Comparison of ENCODE assay signal across 27 cellular contexts in the genomic region with DNA sequence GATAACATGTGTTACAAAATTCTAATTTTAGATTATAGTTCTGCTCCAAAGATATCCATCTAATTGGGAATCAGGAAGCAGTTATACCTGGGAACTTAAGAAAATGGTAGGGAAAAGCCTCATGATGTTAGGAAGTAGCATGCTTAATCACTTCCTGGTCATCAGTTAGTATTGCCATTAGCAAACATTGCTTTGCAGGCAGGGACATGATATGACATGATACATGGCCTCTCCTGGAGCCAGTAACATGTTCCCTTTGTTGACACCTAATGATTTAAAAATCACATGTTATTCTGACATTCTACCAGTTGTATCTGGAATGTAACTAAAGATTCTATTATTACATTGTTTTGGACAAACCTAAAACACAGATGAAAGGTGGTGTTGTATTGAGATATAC.
DNase-seq lines count a peak whose midpoint lies in the region; ATAC-seq, FAIRE-seq and TF ChIP-seq lines count a peak whose summit lies in the region.
"Had no signal": no experiment of that assay in that cellular context is flagged by ENCODE, and none has a peak within 500 bp of the region (broad histone marks: within the 10 kb centered on the region; RNA-seq: fewer than 3 reads in every experiment).

No MANE protein-coding gene starts in this region.

- H3K36me3 Mint-ChIP-seq in immature natural killer cell, result no peaks in the 10 kb centered on the region
- H3K36me3 Mint-ChIP-seq: CD14-positive monocyte; CD8-positive, alpha-beta memory T cell had no signal

- no peak overlapping the region for H3K9ac ChIP-seq in keratinocyte (ENCODE audit: control insufficient read depth, extremely low read depth, insufficient read depth, low read length)
- H3K9ac ChIP-seq: BLaER1 treated with 17β-estradiol and CSF1 and Interleukin-3, amounts not matched to agents 10 nM and 100 nM; GM23248 had no signal

- H3K27ac ChIP-seq in RWPE2 (ENCODE audit: poor library complexity, severe bottlenecking) (peak overlapping the region; percentile 35), epithelial cell of prostate (peak overlapping the region; percentile 94), keratinocyte (ENCODE audit: control insufficient read depth, insufficient read depth, low read length) (peak overlapping the region; percentile 11)
- H3K27ac ChIP-seq: A549; BLaER1 treated with 17β-estradiol and CSF1 and Interleukin-3, amounts not matched to agents 10 nM and 100 nM; GM23248 had no signal

- dilution Hi-C loops in keratinocyte (cut with MboI; ENCODE audit: extremely low pct_ligation_motif_present, low sequenced_read_pairs), result no loop called here

- H3K9me3 Mint-ChIP-seq in immature natural killer cell, result peaks cover 5 to 32% (median 12%) of the 10 kb centered on the region in 6 donors

- no peak overlapping the region for H3K27ac Mint-ChIP-seq in immature natural killer cell
- H3K27ac Mint-ChIP-seq: CD14-positive monocyte; CD4-positive, alpha-beta T cell; CD8-positive, alpha-beta memory T cell had no signal

- no peak for TF ChIP-seq CTCF in RWPE2 (IDR thresholded peaks at IDR 0.05; ENCODE audit: poor library complexity, severe bottlenecking)
- TF ChIP-seq CTCF in keratinocyte (optimal IDR thresholded peaks at IDR 0.05 in 1 of 3, IDR thresholded peaks at IDR 0.05 in 1 of 3, conservative IDR thresholded peaks at IDR 0.05 in 1 of 3; ENCODE audit: extremely low read depth in 1 of 3, insufficient read depth in 2 of 3, low read length in 3 of 3), result no peak

- no peak for ATAC-seq in RWPE2 (ENCODE audit: low read depth)
- ATAC-seq in SK-N-SH treated with all-trans-retinoic acid at 6 μM for 48 hours, result no peak
- ATAC-seq: A549, GM12878 had no signal

- H2AFZ ChIP-seq in keratinocyte (ENCODE audit: control insufficient read depth, low read length), result no peak overlapping the region
- H2AFZ ChIP-seq: GM23248 had no signal

- H3K4me3 ChIP-seq in RWPE2 (ENCODE audit: severe bottlenecking), result no peak overlapping the region
- no peak overlapping the region for H3K4me3 ChIP-seq in keratinocyte (ENCODE audit: control insufficient read depth in 2 of 3, extremely low read depth in 1 of 3, insufficient read depth in 2 of 3, low read depth in 1 of 3, low read length in 3 of 3)
- H3K4me3 ChIP-seq: A549; BLaER1 treated with 17β-estradiol and CSF1 and Interleukin-3, amounts not matched to agents 10 nM and 100 nM; GM12878; GM23248 had no signal

- H3K27me3 ChIP-seq in RWPE2 (ENCODE audit: insufficient read depth, poor library complexity, severe bottlenecking), result no peaks in the 10 kb centered on the region
- H3K27me3 ChIP-seq in keratinocyte (ENCODE audit: control insufficient read depth, extremely low read depth, insufficient read depth, low read length), result no peaks in the 10 kb centered on the region
- H3K27me3 ChIP-seq: BE2C; BLaER1 treated with 17β-estradiol and CSF1 and Interleukin-3, amounts not matched to agents 10 nM and 100 nM had no signal

- H3K4me1 ChIP-seq in RWPE2 (ENCODE audit: insufficient read depth, poor library complexity, severe bottlenecking), result peaks cover 15% of the 10 kb centered on the region
- H3K4me1 ChIP-seq in keratinocyte (ENCODE audit: control insufficient read depth, extremely low read depth, insufficient read depth, low read length), result peaks cover 9% of the 10 kb centered on the region
- H3K4me1 ChIP-seq: A549; BE2C; BLaER1 treated with 17β-estradiol and CSF1 and Interleukin-3, amounts not matched to agents 10 nM and 100 nM had no signal

- H3K4me3 Mint-ChIP-seq in immature natural killer cell, result no peak overlapping the region
- H3K4me3 Mint-ChIP-seq: CD14-positive monocyte; CD4-positive, alpha-beta T cell; CD8-positive, alpha-beta memory T cell had no signal

- no peaks in the 10 kb centered on the region for H4K20me1 ChIP-seq in keratinocyte (ENCODE audit: control insufficient read depth, extremely low read depth, insufficient read depth, low read length)
- H4K20me1 ChIP-seq: BLaER1 treated with 17β-estradiol and CSF1 and Interleukin-3, amounts not matched to agents 10 nM and 100 nM had no signal

- no peaks in the 10 kb centered on the region for H3K9me1 ChIP-seq in keratinocyte (ENCODE audit: control insufficient read depth, extremely low read depth, insufficient read depth, low read length)

- no peak overlapping the region for H3K4me2 ChIP-seq in keratinocyte (ENCODE audit: control insufficient read depth, extremely low read depth, insufficient read depth, low read depth, low read length)
- H3K4me2 ChIP-seq: A549; BLaER1 treated with 17β-estradiol and CSF1 and Interleukin-3, amounts not matched to agents 10 nM and 100 nM had no signal

- H3K9me3 ChIP-seq in RWPE2 (ENCODE audit: severe bottlenecking) (no peaks in the 10 kb centered on the region), keratinocyte (ENCODE audit: control insufficient read depth, low read depth, low read length) (no peaks in the 10 kb centered on the region)
- H3K9me3 ChIP-seq: A549, BE2C had no signal

- H3K79me2 ChIP-seq in keratinocyte (ENCODE audit: control insufficient read depth, insufficient read depth, low read length), result no peaks in the 10 kb centered on the region

- FAIRE-seq in keratinocyte (lab: Jason Lieb, UNC), result no peak
- FAIRE-seq: A549, D721Med, GM12878, GM19239, H1 had no signal

- H3K27me3 Mint-ChIP-seq in immature natural killer cell (ENCODE audit: low read depth in 3 of 3), result no peaks in the 10 kb centered on the region
- H3K27me3 Mint-ChIP-seq: CD4-positive, alpha-beta T cell; CD8-positive, alpha-beta memory T cell had no signal

- H3K36me3 ChIP-seq in RWPE2 (ENCODE audit: low read depth) (no peaks in the 10 kb centered on the region), keratinocyte (ENCODE audit: control insufficient read depth in 2 of 2, extremely low read depth in 1 of 2, insufficient read depth in 2 of 2, low read length in 2 of 2) (no peaks in the 10 kb centered on the region)
- H3K36me3 ChIP-seq: BE2C; BLaER1 treated with 17β-estradiol and CSF1 and Interleukin-3, amounts not matched to agents 10 nM and 100 nM had no signal

- peak; percentile 3 for DNase-seq in HT1080 (ENCODE audit: low read depth)
- no peak for DNase-seq in RWPE2 (ENCODE audit: low spot score)
- DNase-seq in epithelial cell of prostate (ENCODE audit: low read depth, low spot score), result peak; percentile 33
- DNase-seq in keratinocyte (ENCODE audit: low read depth, low spot score), result peak; percentile 30
- DNase-seq in hypothalamus (lab: John Stamatoyannopoulos, UW), result no peak
- no peak for DNase-seq in immature natural killer cell
- DNase-seq: 8988T; ACHN; AML-193; BE2C; CD4-positive, alpha-beta T cell; CD8-positive, alpha-beta memory T cell; DMS 273 treated with DMSO at 0.1 percent for 48 hours; DMS79; EL; GDM1; GM23248; H7; HCEC 1CT had no signal

- H3K4me1 Mint-ChIP-seq in immature natural killer cell, result no peaks in the 10 kb centered on the region
- H3K4me1 Mint-ChIP-seq: CD14-positive monocyte; CD8-positive, alpha-beta memory T cell had no signal

TF ChIP-seq in SK-N-SH treated with all-trans-retinoic acid at 6 μM for 48 hours, 23 proteins besides CTCF, POLR2A, EP300 and RAD21:
- TF ChIP-seq, protein P1, sequence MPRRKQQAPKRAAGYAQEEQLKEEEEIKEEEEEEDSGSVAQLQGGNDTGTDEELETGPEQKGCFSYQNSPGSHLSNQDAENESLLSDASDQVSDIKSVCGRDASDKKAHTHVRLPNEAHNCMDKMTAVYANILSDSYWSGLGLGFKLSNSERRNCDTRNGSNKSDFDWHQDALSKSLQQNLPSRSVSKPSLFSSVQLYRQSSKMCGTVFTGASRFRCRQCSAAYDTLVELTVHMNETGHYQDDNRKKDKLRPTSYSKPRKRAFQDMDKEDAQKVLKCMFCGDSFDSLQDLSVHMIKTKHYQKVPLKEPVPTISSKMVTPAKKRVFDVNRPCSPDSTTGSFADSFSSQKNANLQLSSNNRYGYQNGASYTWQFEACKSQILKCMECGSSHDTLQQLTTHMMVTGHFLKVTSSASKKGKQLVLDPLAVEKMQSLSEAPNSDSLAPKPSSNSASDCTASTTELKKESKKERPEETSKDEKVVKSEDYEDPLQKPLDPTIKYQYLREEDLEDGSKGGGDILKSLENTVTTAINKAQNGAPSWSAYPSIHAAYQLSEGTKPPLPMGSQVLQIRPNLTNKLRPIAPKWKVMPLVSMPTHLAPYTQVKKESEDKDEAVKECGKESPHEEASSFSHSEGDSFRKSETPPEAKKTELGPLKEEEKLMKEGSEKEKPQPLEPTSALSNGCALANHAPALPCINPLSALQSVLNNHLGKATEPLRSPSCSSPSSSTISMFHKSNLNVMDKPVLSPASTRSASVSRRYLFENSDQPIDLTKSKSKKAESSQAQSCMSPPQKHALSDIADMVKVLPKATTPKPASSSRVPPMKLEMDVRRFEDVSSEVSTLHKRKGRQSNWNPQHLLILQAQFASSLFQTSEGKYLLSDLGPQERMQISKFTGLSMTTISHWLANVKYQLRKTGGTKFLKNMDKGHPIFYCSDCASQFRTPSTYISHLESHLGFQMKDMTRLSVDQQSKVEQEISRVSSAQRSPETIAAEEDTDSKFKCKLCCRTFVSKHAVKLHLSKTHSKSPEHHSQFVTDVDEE (CRISPR knock-in tag; IDR thresholded peaks at IDR 0.05), result no peak
- TF ChIP-seq PPARA (CRISPR knock-in tag; IDR thresholded peaks at IDR 0.05; ENCODE audit: borderline replicate concordance) (no peak), GLIS3 (CRISPR knock-in tag; IDR thresholded peaks at IDR 0.05) (no peak), ESRRG (CRISPR knock-in tag; IDR thresholded peaks at IDR 0.05) (no peak), OSR1 (CRISPR knock-in tag; IDR thresholded peaks at IDR 0.05) (no peak), TCF4 (CRISPR knock-in tag; IDR thresholded peaks at IDR 0.05; ENCODE audit: borderline replicate concordance) (no peak), SNAI2 (CRISPR knock-in tag; IDR thresholded peaks at IDR 0.05) (no peak), ZNF565 (CRISPR knock-in tag; conservative IDR thresholded peaks at IDR 0.05; ENCODE audit: low read depth) (no peak), ARNTL (CRISPR knock-in tag; IDR thresholded peaks at IDR 0.05; ENCODE audit: borderline replicate concordance, low read depth) (no peak)
TF ChIP-seq in SK-N-SH treated with all-trans-retinoic acid at 6 μM for 48 hours: peak in this region for 0.

Comparison
In these comparisons a context has a peak if more than half of its experiments do, and no peak if none do; other contexts are left out.
1. DNase-seq: peak in HT1080 (single experiment), epithelial cell of prostate (single experiment) and keratinocyte (single experiment); none in RWPE2 (single experiment), hypothalamus (0 of 51) and immature natural killer cell (0 of 3).
2. H3K27ac ChIP-seq: peak in every context shown above with its lines; median percentile 94 in epithelial cell of prostate; 35 in RWPE2; 11 in keratinocyte.